ENCODE assay signal across 24 cellular contexts in genomic region chrX:53055244-53055849, GRCh38. TPM values are rescaled to one million over a fixed set of nuclear protein-coding genes. Genes with fewer than 3 reads are reported as not detected.
DNase-seq lines count a peak whose midpoint lies in the region; FAIRE-seq and TF ChIP-seq lines count a peak whose summit lies in the region.
"Had no signal": no experiment of that assay in that cellular context is flagged by ENCODE, and none has a peak within 500 bp of the region (broad histone marks: within the 10 kb centered on the region; RNA-seq: fewer than 3 reads in every experiment).

No MANE protein-coding gene starts in this region.

- H3K4ac ChIP-seq in mesenchymal stem cell (ENCODE audit: low read depth in 1 of 2, low read length in 2 of 2) = no peak overlapping the region

- H4K20me1 ChIP-seq in Loucy (ENCODE audit: insufficient read depth, low read length, poor library complexity, severe bottlenecking) = no peaks in the 10 kb centered on the region

- no peak for TF ChIP-seq EP300 in transverse colon (IDR thresholded peaks at IDR 0.05; ENCODE audit: low read depth)

- H3K79me1 ChIP-seq in mesenchymal stem cell (replicated peaks; ENCODE audit: low read length, poor library complexity, severe bottlenecking) = peaks cover 3% of the 10 kb centered on the region

- no peak for TF ChIP-seq CTCF in Loucy (conservative IDR thresholded peaks at IDR 0.05; ENCODE audit: low read length)
- TF ChIP-seq CTCF in transverse colon (IDR thresholded peaks at IDR 0.05) = no peak

- H3K4me2 ChIP-seq in Loucy (ENCODE audit: low read depth, low read length, poor library complexity, severe bottlenecking) (peak overlapping the region; percentile 70), mesenchymal stem cell (ENCODE audit: low read length, poor library complexity, severe bottlenecking) (no peak overlapping the region)
- H3K4me2 ChIP-seq: BLaER1 treated with 17β-estradiol and CSF1 and Interleukin-3, amounts not matched to agents 10 nM and 100 nM; GM23338 had no signal

- peak; percentile 76 for FAIRE-seq in GM12891 (lab: Jason Lieb, UNC)
- FAIRE-seq: A204.1, D721Med, GM12878, GM18507, H54 had no signal

- H3K4me1 ChIP-seq in Loucy (ENCODE audit: insufficient read depth, low read length, poor library complexity, severe bottlenecking) (peaks cover 13% of the 10 kb centered on the region), mesenchymal stem cell (ENCODE audit: control insufficient read depth, insufficient read depth, low read depth, low read length) (peaks cover 13% of the 10 kb centered on the region), transverse colon (no peaks in the 10 kb centered on the region)
- H3K4me1 ChIP-seq: BE2C had no signal

- H4K91ac ChIP-seq in mesenchymal stem cell (ENCODE audit: low read length) = no peak overlapping the region

- TF ChIP-seq POLR2A in GM12891 (IDR thresholded peaks at IDR 0.05; ENCODE audit: low read depth, low read length) (no peak), transverse colon (IDR thresholded peaks at IDR 0.05) (no peak)

- H3F3A ChIP-seq in Loucy (ENCODE audit: low read depth) = no peaks in the 10 kb centered on the region

- no peak overlapping the region for H3K23ac ChIP-seq in mesenchymal stem cell (ENCODE audit: low read length in 2 of 2)

- H3K27ac ChIP-seq in mesenchymal stem cell (ENCODE audit: low read length, poor library complexity, severe bottlenecking) (no peak overlapping the region), transverse colon (no peak overlapping the region)
- H3K27ac ChIP-seq: 22Rv1; BLaER1 treated with 17β-estradiol and CSF1 and Interleukin-3, amounts not matched to agents 10 nM and 100 nM had no signal

- H2BK5ac ChIP-seq in mesenchymal stem cell (ENCODE audit: low read depth, low read length, poor library complexity, severe bottlenecking) = no peak overlapping the region

- H3K27me3 ChIP-seq in Loucy (ENCODE audit: insufficient read depth, low read length, poor library complexity, severe bottlenecking) (no peaks in the 10 kb centered on the region), mesenchymal stem cell (ENCODE audit: control insufficient read depth in 1 of 2, insufficient read depth in 1 of 2, low read length in 2 of 2) (peaks cover 0 to 32% of the 10 kb centered on the region in 2 experiments), transverse colon (no peaks in the 10 kb centered on the region)
- H3K27me3 ChIP-seq: BE2C had no signal

- H2AK5ac ChIP-seq in mesenchymal stem cell (ENCODE audit: low read length, severe bottlenecking) = no peak overlapping the region

- H3K18ac ChIP-seq in mesenchymal stem cell (ENCODE audit: low read depth in 1 of 2, low read length in 2 of 2) = no peak overlapping the region

- peaks cover 19% of the 10 kb centered on the region; the same call in 1 of the 2 replicates for H3K79me2 ChIP-seq in Loucy (ENCODE audit: insufficient read depth, low read length)

- no peaks in the 10 kb centered on the region for H3K9me2 ChIP-seq in Loucy (replicated peaks; ENCODE audit: low read depth, low read length)

- in situ Hi-C loops in transverse colon (cut with MboI; ENCODE audit: low pct_ligation_motif_present in 1 of 4, low pct_unique_long_range_greater_than_20kb in 1 of 4, low sequenced_read_pairs in 3 of 4) = no loop called here

- no peak overlapping the region for H2BK15ac ChIP-seq in mesenchymal stem cell (ENCODE audit: low read depth, poor library complexity, severe bottlenecking)

- intact Hi-C loops in transverse colon (cut with DNase I; ENCODE audit: low total_unique reads) = no loop called here

- H3K9ac ChIP-seq in Loucy (ENCODE audit: low read depth, low read length, poor library complexity, severe bottlenecking) (no peak overlapping the region), mesenchymal stem cell (ENCODE audit: low read length) (no peak overlapping the region)
- H3K9ac ChIP-seq: BLaER1 treated with 17β-estradiol and CSF1 and Interleukin-3, amounts not matched to agents 10 nM and 100 nM had no signal

- no peaks in the 10 kb centered on the region for H3K36me3 ChIP-seq in Loucy (ENCODE audit: insufficient read depth, low read length)
- peaks cover 0 to 2% of the 10 kb centered on the region in 2 experiments for H3K36me3 ChIP-seq in mesenchymal stem cell (ENCODE audit: control insufficient read depth in 1 of 2, insufficient read depth in 2 of 2, low read depth in 1 of 2, low read length in 2 of 2)
- H3K36me3 ChIP-seq in transverse colon = no peaks in the 10 kb centered on the region
- H3K36me3 ChIP-seq: BE2C; BLaER1 treated with 17β-estradiol and CSF1 and Interleukin-3, amounts not matched to agents 10 nM and 100 nM; HAP-1 had no signal

- H3K14ac ChIP-seq in mesenchymal stem cell (ENCODE audit: low read length in 2 of 2) = no peak overlapping the region

- 95% methylated on average over 6 of the region's 6 CpGs for WGBS in mesenchymal stem cell
- WGBS in transverse colon (ENCODE audit: low coverage in 1 of 2), 2 donors = 76 to 82% methylated on average over 6 of the region's 6 CpGs

- H3K9me3 ChIP-seq in Loucy (ENCODE audit: insufficient read depth, low read depth, low read length) = no peaks in the 10 kb centered on the region
- no peaks in the 10 kb centered on the region for H3K9me3 ChIP-seq in mesenchymal stem cell (ENCODE audit: control insufficient read depth, low read length)
- no peaks in the 10 kb centered on the region for H3K9me3 ChIP-seq in transverse colon
- H3K9me3 ChIP-seq: BE2C; BLaER1 treated with 17β-estradiol and CSF1 and Interleukin-3, amounts not matched to agents 10 nM and 100 nM; HAP-1 had no signal

- no peak overlapping the region for H2BK120ac ChIP-seq in mesenchymal stem cell (ENCODE audit: low read depth, low read length)

- DNase-seq in GM12891 (ENCODE audit: insufficient read length, low spot score) (no peak), mesenchymal stem cell (no peak), NCI-H82 (lab: John Stamatoyannopoulos, UW) (no peak), transverse colon (no peak)
- no peak for DNase-seq in activated CD4-positive, alpha-beta T cell treated with anti-CD3 and anti-CD28 coated beads, Interleukin-2, amount 50 U/mL, for 1 hour
- DNase-seq: AML-193; BE2C; CD4-positive, alpha-beta T cell; CD8-positive, alpha-beta memory T cell; DMS 273 treated with DMSO at 0.1 percent for 48 hours; DMS79; EL; GDM1 had no signal

- H2AFZ ChIP-seq in Loucy (ENCODE audit: low read length) (no peak overlapping the region), mesenchymal stem cell (ENCODE audit: low read depth, low read length) (no peak overlapping the region)
- H2AFZ ChIP-seq: GM23338 had no signal

- no peak overlapping the region for H3K4me3 ChIP-seq in Loucy (ENCODE audit: low read length, poor library complexity, severe bottlenecking)
- no peak overlapping the region for H3K4me3 ChIP-seq in mesenchymal stem cell (ENCODE audit: insufficient read depth in 1 of 2, low read depth in 1 of 2, low read length in 2 of 2)
- H3K4me3 ChIP-seq in transverse colon = no peak overlapping the region
- H3K4me3 ChIP-seq: BLaER1 treated with 17β-estradiol and CSF1 and Interleukin-3, amounts not matched to agents 10 nM and 100 nM; GM12878; GM23338; HAP-1 had no signal

- peak overlapping the region; percentile 64 for H4K8ac ChIP-seq in mesenchymal stem cell (ENCODE audit: low read length)

- H2BK12ac ChIP-seq in mesenchymal stem cell (ENCODE audit: low read length in 2 of 2) = no peak overlapping the region

TF ChIP-seq in GM12891, 5 proteins besides CTCF, POLR2A, EP300 and RAD21:
- no peak for TF ChIP-seq POLR2AphosphoS5 (IDR thresholded peaks at IDR 0.05; ENCODE audit: low read depth, low read length)
- no peak for TF ChIP-seq TAF1 (IDR thresholded peaks at IDR 0.05; ENCODE audit: low read depth, low read length)
- no peak for TF ChIP-seq PAX5 (IDR thresholded peaks at IDR 0.05; ENCODE audit: insufficient read depth, low read length, severe bottlenecking)
- no peak for TF ChIP-seq SPI1 (IDR thresholded peaks at IDR 0.05; ENCODE audit: low read depth, low read length)
- no peak for TF ChIP-seq POU2F2 (IDR thresholded peaks at IDR 0.05; ENCODE audit: low read depth, low read length)

RNA-seq across cellular contexts. Expression of gene GPR173, which starts 6.8 kb away (rescaled TPM):
- polyA plus RNA-seq in GM12891 (2012; ENCODE audit: low read depth, missing spikeins) = not detected
- polyA plus RNA-seq in mesenchymal stem cell (2013, experiment 1 of 2) = 2.8 TPM
- 3.0 TPM for polyA plus RNA-seq in mesenchymal stem cell (2013, experiment 2 of 2)
- 1 to 10 TPM in 2 of 4 donors, under 1 TPM in 2; 0.27 to 5.2 (median 1.1) TPM for total RNA-seq in transverse colon
- total RNA-seq: CD4-positive, alpha-beta T cell; CD8-positive, alpha-beta memory T cell had no signal
- polyA plus RNA-seq: CD14-positive monocyte; CD8-positive, alpha-beta memory T cell had no signal

RNA-seq across cellular contexts. Expression of gene TSPYL2, which starts 26.8 kb away (rescaled TPM):
- 38.1 TPM for polyA plus RNA-seq in GM12891 (2012; ENCODE audit: low read depth, missing spikeins)
- 31.2 TPM for polyA plus RNA-seq in mesenchymal stem cell (2013, experiment 1 of 2)
- 28.6 TPM for polyA plus RNA-seq in mesenchymal stem cell (2013, experiment 2 of 2)
- 10 to 100 TPM; 15.7 to 41.6 (median 23.1) TPM for total RNA-seq in transverse colon

RNA-seq across cellular contexts. Expression of gene KANTR, which starts 38.6 kb away (rescaled TPM):
- polyA plus RNA-seq in GM12891 (2012; ENCODE audit: low read depth, missing spikeins) = 2.4 TPM
- 2.6 TPM for polyA plus RNA-seq in mesenchymal stem cell (2013, experiment 1 of 2)
- 2.6 TPM for polyA plus RNA-seq in mesenchymal stem cell (2013, experiment 2 of 2)
- total RNA-seq in transverse colon = 100 to 1,000 TPM in 1 of 4 donors, 10 to 100 TPM in 3; 13.4 to 141 (median 17.9) TPM
